9 cellular contexts compared by ENCODE assay signal in the genomic region with DNA sequence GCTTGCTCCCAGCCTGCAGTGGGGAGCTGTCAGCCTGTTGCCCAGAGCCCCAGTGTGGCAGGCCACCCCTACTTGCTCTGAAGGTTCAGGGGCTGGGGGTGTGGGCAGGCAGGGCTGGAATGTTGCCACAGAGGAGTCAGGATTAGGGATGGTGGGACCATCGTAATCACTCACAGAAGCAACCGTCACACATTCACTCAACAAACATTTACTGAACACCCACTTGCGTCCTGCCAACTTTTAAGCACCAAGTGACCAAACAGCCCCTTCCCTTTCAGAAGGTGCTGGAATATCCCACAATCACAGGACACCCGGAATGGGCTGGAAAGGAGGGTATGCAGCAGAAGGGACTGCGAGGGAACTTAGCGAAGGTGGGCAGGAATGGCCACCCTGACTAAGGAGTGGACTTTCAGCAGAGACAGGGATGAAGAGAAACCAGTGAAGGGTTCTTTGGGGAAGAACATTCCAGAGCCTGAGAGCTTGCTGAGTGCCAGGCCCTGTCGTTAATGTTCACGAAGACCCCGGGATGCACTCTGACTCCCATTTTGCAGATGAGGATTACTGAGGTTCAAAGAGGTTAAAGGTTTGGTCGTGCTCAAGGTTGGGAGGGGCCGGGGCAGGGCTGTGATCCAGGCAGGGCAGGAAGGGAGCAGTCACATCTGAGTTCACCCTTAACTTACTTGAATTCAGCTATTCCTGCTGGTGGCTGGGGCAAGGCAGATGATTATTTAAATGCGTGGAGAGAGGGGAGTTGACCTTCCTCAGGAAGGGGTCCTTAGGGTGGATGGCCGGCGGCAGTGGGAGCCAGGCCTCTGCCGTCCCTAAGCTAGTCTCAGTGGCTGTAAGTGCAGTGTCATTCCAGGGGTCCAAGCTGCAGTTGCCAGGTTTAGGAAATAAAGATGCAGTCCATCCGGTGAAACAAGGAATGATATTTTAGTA. TPM values are rescaled to one million over a fixed set of nuclear protein-coding genes. Genes with fewer than 3 reads are reported as not detected.
A peak's percentile ranks its signal among the peaks of the same experiment; 100 is the strongest.
DNase-seq lines count a peak whose midpoint lies in the region; ATAC-seq and TF ChIP-seq lines count a peak whose summit lies in the region.
"Had no signal": no experiment of that assay in that cellular context is flagged by ENCODE, and none has a peak within 500 bp of the region (broad histone marks: within the 10 kb centered on the region; RNA-seq: fewer than 3 reads in every experiment).

No MANE protein-coding gene starts in this region.

- no peaks in the 10 kb centered on the region for H4K20me1 ChIP-seq in H9 (ENCODE audit: control insufficient read depth, insufficient read depth, insufficient read length)

- peak overlapping the region; percentile 50 for H3K4me2 ChIP-seq in H9 (ENCODE audit: insufficient read depth, insufficient read length, low read length)
- no peak overlapping the region for H3K4me2 ChIP-seq in neuronal stem cell (ENCODE audit: insufficient read depth, low read length, poor library complexity, severe bottlenecking)

- no peak overlapping the region for H4K8ac ChIP-seq in H9 (replicated peaks; ENCODE audit: insufficient read length, low read depth, low read length)
- H4K8ac ChIP-seq in neuronal stem cell (ENCODE audit: low read depth, low read length), result no peak overlapping the region

- no peak for ATAC-seq in HG02678 (IDR thresholded peaks at IDR 0.05; ENCODE audit: unreplicated experiment)

- H2BK12ac ChIP-seq in H9 (ENCODE audit: insufficient read length, low read depth, low read length), result no peak overlapping the region
- H2BK12ac ChIP-seq in neuronal stem cell (ENCODE audit: low read length), result no peak overlapping the region

- no CpG with 5 or more reads among the region's 16 CpGs for WGBS in H9 (ENCODE audit: extremely low coverage, insufficient read length, low lambda C conversion rate)
- WGBS in neuronal stem cell (ENCODE audit: extremely low coverage in 2 of 2, insufficient read length in 2 of 2, insufficient replicate concordance in 1 of 2), 2 donors, result no CpG with 5 or more reads among the region's 16 CpGs

- H3K36me3 ChIP-seq in neuronal stem cell (replicated peaks in 1 of 2; ENCODE audit: control insufficient read depth in 2 of 2, insufficient read depth in 2 of 2, low read length in 2 of 2), result peaks cover under 1 to 5% of the 10 kb centered on the region in 2 donors

- peak overlapping the region in 1 of 2 experiments; percentile 82; a peak in 2 of 5 replicates for H3K4me3 Mint-ChIP-seq in H9
- H3K4me3 Mint-ChIP-seq in dendritic cell treated with granulocyte-macrophage colony-stimulating factor and Interleukin-4, amounts not matched to agents 40 ng/mL and 50 ng/mL, for 4 days, result no peak overlapping the region

- H2BK20ac ChIP-seq in H9 (ENCODE audit: low read depth, low read length, poor library complexity, severe bottlenecking), result no peak overlapping the region

- TF ChIP-seq CTCF in 22Rv1 (IDR thresholded peaks at IDR 0.05) (no peak), H9 (conservative IDR thresholded peaks at IDR 0.05) (no peak)

- H4K91ac ChIP-seq in H9 (ENCODE audit: insufficient read length, low read depth, low read length), result no peak overlapping the region
- no peak overlapping the region for H4K91ac ChIP-seq in neuronal stem cell (ENCODE audit: low read depth, low read length, poor library complexity)

- H3K14ac ChIP-seq in H9 (ENCODE audit: insufficient read depth, low read length) (no peak overlapping the region), neuronal stem cell (ENCODE audit: low read length) (no peak overlapping the region)

- H3K4me1 ChIP-seq in H9 (ENCODE audit: insufficient read depth, low read length) (peaks cover 6% of the 10 kb centered on the region; the same call in 1 of the 2 replicates), neuronal stem cell (ENCODE audit: control insufficient read depth in 2 of 2, insufficient read depth in 1 of 2, low read depth in 1 of 2, low read length in 2 of 2) (peaks cover 20 to 46% of the 10 kb centered on the region in 2 donors)

- H3K23me2 ChIP-seq in H9 (ENCODE audit: insufficient read length, low read depth, low read length, poor library complexity, severe bottlenecking), result peaks cover 21% of the 10 kb centered on the region

- H4K5ac ChIP-seq in H9 (ENCODE audit: insufficient read length, low read depth, low read length), result no peak overlapping the region

- DNase-seq in H9, result no peak
- no peak for DNase-seq in neuronal stem cell (ENCODE audit: low spot score)
- no peak for DNase-seq in NK-92 (lab: John Stamatoyannopoulos, UW; ENCODE audit: unreplicated experiment)
- no peak for DNase-seq in amygdala (lab: John Stamatoyannopoulos, UW)
- DNase-seq in G401 (ENCODE audit: low spot score), result no peak
- DNase-seq: NCI-H1105 had no signal

- H3K79me1 ChIP-seq in H9 (ENCODE audit: insufficient read depth, low read depth, low read length, poor library complexity, severe bottlenecking) (no peaks in the 10 kb centered on the region), neuronal stem cell (ENCODE audit: low read depth, low read length) (peaks cover 9% of the 10 kb centered on the region)

- H3K56ac ChIP-seq in H9 (ENCODE audit: insufficient read length, low read depth, low read length), result no peak overlapping the region

- no peak overlapping the region for H2BK120ac ChIP-seq in H9 (ENCODE audit: low read depth, low read length, poor library complexity, severe bottlenecking)
- H2BK120ac ChIP-seq in neuronal stem cell (ENCODE audit: low read depth, low read length), result no peak overlapping the region

- H3K9ac ChIP-seq in H9 (ENCODE audit: extremely low read depth, insufficient read length, low read length), result no peak overlapping the region
- H3K9ac ChIP-seq in neuronal stem cell (ENCODE audit: low read depth, low read length, poor library complexity), result no peak overlapping the region

- in situ Hi-C loops in G401 (cut with HindIII; ENCODE audit: low sequenced_read_pairs), result no loop called here

- H3K27me3 ChIP-seq in H9 (ENCODE audit: insufficient read depth, low read length), result peaks cover 23% of the 10 kb centered on the region; the same call in 1 of the 2 replicates
- peaks cover 20 to 73% (median 59%) of the 10 kb centered on the region in 3 experiments for H3K27me3 ChIP-seq in neuronal stem cell (ENCODE audit: control insufficient read depth in 3 of 3, insufficient read depth in 3 of 3, low read depth in 1 of 3, low read length in 3 of 3)

- H3K4me3 ChIP-seq in neuronal stem cell (ENCODE audit: low read length in 2 of 2), result no peak overlapping the region

- H3K18ac ChIP-seq in H9 (ENCODE audit: insufficient read length, low read depth, low read length) (no peak overlapping the region), neuronal stem cell (ENCODE audit: low read length) (no peak overlapping the region)

- H2AFZ ChIP-seq in H9 (ENCODE audit: low read length), result no peak overlapping the region
- peak overlapping the region; percentile 74 for H2AFZ ChIP-seq in neuronal stem cell (ENCODE audit: low read length)

- H3K23ac ChIP-seq in H9 (ENCODE audit: insufficient read length, low read depth, low read length) (no peak overlapping the region), neuronal stem cell (ENCODE audit: low read depth, low read length, poor library complexity) (no peak overlapping the region)

- peaks cover 33 to 52% of the 10 kb centered on the region in 2 experiments for H3K4me1 Mint-ChIP-seq in H9
- H3K4me1 Mint-ChIP-seq in dendritic cell treated with granulocyte-macrophage colony-stimulating factor and Interleukin-4, amounts not matched to agents 40 ng/mL and 50 ng/mL, for 4 days (ENCODE audit: low read depth), result peaks cover 73% of the 10 kb centered on the region

- H3K9me3 Mint-ChIP-seq in H9, result no peaks in the 10 kb centered on the region; a peak in 2 of 5 replicates
- no peaks in the 10 kb centered on the region for H3K9me3 Mint-ChIP-seq in dendritic cell treated with granulocyte-macrophage colony-stimulating factor and Interleukin-4, amounts not matched to agents 40 ng/mL and 50 ng/mL, for 4 days

- H3K9me3 ChIP-seq in H9 (ENCODE audit: control insufficient read depth, low read depth, low read length), result no peaks in the 10 kb centered on the region
- H3K9me3 ChIP-seq in neuronal stem cell (replicated peaks in 1 of 2; ENCODE audit: control insufficient read depth in 2 of 2, insufficient read depth in 1 of 2, low read depth in 1 of 2, low read length in 2 of 2), result peaks cover 0 to 1% of the 10 kb centered on the region in 2 donors

- H2BK5ac ChIP-seq in H9 (ENCODE audit: insufficient read length, low read length), result no peak overlapping the region
- no peak overlapping the region for H2BK5ac ChIP-seq in neuronal stem cell (ENCODE audit: low read length)

- H3T11ph ChIP-seq in H9 (ENCODE audit: low read length), result no peak overlapping the region

- no peak overlapping the region for H3K4ac ChIP-seq in H9 (ENCODE audit: low read depth, low read length)
- H3K4ac ChIP-seq in neuronal stem cell (ENCODE audit: low read length), result no peak overlapping the region

- H2BK15ac ChIP-seq in H9 (ENCODE audit: low read depth, low read length) (no peak overlapping the region), neuronal stem cell (ENCODE audit: low read length) (no peak overlapping the region)

- peaks cover 0 to 4% (median 2%) of the 10 kb centered on the region in 3 experiments; a peak in 2 of 7 replicates for H3K36me3 Mint-ChIP-seq in H9 (ENCODE audit: insufficient read depth in 1 of 3, low read depth in 3 of 3)
- peaks cover 20% of the 10 kb centered on the region for H3K36me3 Mint-ChIP-seq in dendritic cell treated with granulocyte-macrophage colony-stimulating factor and Interleukin-4, amounts not matched to agents 40 ng/mL and 50 ng/mL, for 4 days (ENCODE audit: low read depth)

- peaks cover 67% of the 10 kb centered on the region for H3K27me3 Mint-ChIP-seq in H9 (ENCODE audit: low read depth)
- H3K27me3 Mint-ChIP-seq in dendritic cell treated with granulocyte-macrophage colony-stimulating factor and Interleukin-4, amounts not matched to agents 40 ng/mL and 50 ng/mL, for 4 days, result peaks cover 25% of the 10 kb centered on the region

- H2AK5ac ChIP-seq in H9 (ENCODE audit: insufficient read length, low read length) (no peak overlapping the region), neuronal stem cell (ENCODE audit: low read depth, low read length) (no peak overlapping the region)

- H3K27ac Mint-ChIP-seq in H9, result no peak overlapping the region
- H3K27ac Mint-ChIP-seq in dendritic cell treated with granulocyte-macrophage colony-stimulating factor and Interleukin-4, amounts not matched to agents 40 ng/mL and 50 ng/mL, for 4 days, result peak overlapping the region; percentile 56

- intact Hi-C loops in dendritic cell treated with granulocyte-macrophage colony-stimulating factor and Interleukin-4, amounts not matched to agents 40 ng/mL and 50 ng/mL, for 4 days (cut with micrococcal nuclease), result no loop called here

- no peaks in the 10 kb centered on the region for H3K79me2 ChIP-seq in H9 (ENCODE audit: insufficient read depth, low read length)

- peak overlapping the region; percentile 98 for H3K27ac ChIP-seq in 22Rv1
- no peak overlapping the region for H3K27ac ChIP-seq in H9 (ENCODE audit: insufficient read length, low read depth, low read length)
- H3K27ac ChIP-seq in neuronal stem cell (replicated peaks; ENCODE audit: low read length), result no peak overlapping the region

RNA-seq across cellular contexts. Expression of a gene that starts 2.3 kb away (rescaled TPM):
- total RNA-seq in H9 (2021), result 5.9 and 6.1 TPM in 2 replicates
- polyA plus RNA-seq in neuronal stem cell (2013, experiment 1 of 2), result 0.95 TPM
- 0.87 TPM for polyA plus RNA-seq in neuronal stem cell (2013, experiment 2 of 2)
- 14.3 and 25.3 TPM in 2 replicates for total RNA-seq in G401 (2014; rRNA removed; shearing (Covaris generic))

RNA-seq across cellular contexts. Expression of a gene that starts 3.0 kb away (rescaled TPM):
- total RNA-seq in H9 (2021), result 95.1 and 101 TPM in 2 replicates
- 84.4 TPM for polyA plus RNA-seq in neuronal stem cell (2013, experiment 1 of 2)
- 82.3 TPM for polyA plus RNA-seq in neuronal stem cell (2013, experiment 2 of 2)
- total RNA-seq in G401 (2014; rRNA removed; shearing (Covaris generic)), result 220 and 224 TPM in 2 replicates

RNA-seq across cellular contexts. Expression of a gene that starts 45.6 kb away (rescaled TPM):
- total RNA-seq in H9 (2021), result 125 and 128 TPM in 2 replicates
- polyA plus RNA-seq in neuronal stem cell (2013, experiment 1 of 2), result 109 TPM
- polyA plus RNA-seq in neuronal stem cell (2013, experiment 2 of 2), result 114 TPM
- 207 and 294 TPM in 2 replicates for total RNA-seq in G401 (2014; rRNA removed; shearing (Covaris generic))
